In the genomic region with DNA sequence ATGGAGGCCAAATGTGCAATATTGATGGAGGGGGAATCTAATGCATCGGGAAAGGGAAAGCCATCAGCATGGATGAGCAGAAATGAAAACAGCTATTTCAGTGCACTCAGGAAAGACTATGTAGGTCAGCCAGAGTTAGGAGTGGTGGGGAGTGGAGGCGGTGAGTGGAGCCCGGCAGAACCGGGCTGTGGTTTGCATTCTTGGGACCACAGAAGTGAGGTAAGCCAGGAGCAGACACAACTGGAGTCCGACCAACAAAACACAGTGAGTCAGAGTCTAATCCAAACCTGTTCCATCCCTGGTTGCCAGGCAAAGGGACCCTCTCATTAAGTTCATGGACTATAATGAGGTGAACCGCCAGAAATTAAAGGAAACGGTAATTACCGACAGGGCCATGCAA, we compare ENCODE assay signal across 17 cellular contexts.
DNase-seq lines count a peak whose midpoint lies in the region; ATAC-seq and TF ChIP-seq lines count a peak whose summit lies in the region.
"Had no signal": no experiment of that assay in that cellular context is flagged by ENCODE, and none has a peak within 500 bp of the region (broad histone marks: within the 10 kb centered on the region; RNA-seq: fewer than 3 reads in every experiment).

No MANE protein-coding gene starts in this region.

- H3K9me3 Mint-ChIP-seq in activated naive CD4-positive, alpha-beta T cell treated with anti-CD3 and anti-CD28 coated beads, Interleukin-2, amount 10 ng/mL, durations not matched to agents 7 days and 5 days = no peaks in the 10 kb centered on the region
- H3K9me3 Mint-ChIP-seq: activated CD4-positive, alpha-beta memory T cell treated with anti-CD3 and anti-CD28 coated beads, Interleukin-2, amount 10 ng/mL, durations not matched to agents 7 days and 5 days; activated T-helper 1 cell treated with anti-CD3 and anti-CD28 coated beads, Interleukin-12 subunit alpha, Interleukin-12 subunit beta, Interleukin-2, Interleukin-4 antibody, amounts not matched to agents 30 ng/mL and 10 ng/mL and 1 ng/mL, durations not matched to agents 14 hours and 24 hours and 36 hours had no signal

- DNase-seq in AG08395 (ENCODE audit: low spot score) (peak; percentile 47), M059J (ENCODE audit: low read depth) (peak; percentile 88), brain microvascular endothelial cell (peak; percentile 78), kidney tubule cell (ENCODE audit: low spot score) (peak; percentile 54)
- no peak for DNase-seq in activated naive CD4-positive, alpha-beta T cell treated with anti-CD3 and anti-CD28 coated beads, Interleukin-2, amount 10 ng/mL, durations not matched to agents 7 days and 5 days
- DNase-seq: activated CD4-positive, alpha-beta memory T cell treated with anti-CD3 and anti-CD28 coated beads, Interleukin-2, amount 10 ng/mL, durations not matched to agents 7 days and 5 days; adrenal gland; Calu3; left ventricle myocardium superior; NCI-H1105; NCI-H345; psoas muscle had no signal

- H3K4me3 Mint-ChIP-seq in activated naive CD4-positive, alpha-beta T cell treated with anti-CD3 and anti-CD28 coated beads, Interleukin-2, amount 10 ng/mL, durations not matched to agents 7 days and 5 days = no peak overlapping the region
- H3K4me3 Mint-ChIP-seq: activated CD4-positive, alpha-beta memory T cell treated with anti-CD3 and anti-CD28 coated beads, Interleukin-2, amount 10 ng/mL, durations not matched to agents 7 days and 5 days; activated T-helper 1 cell treated with anti-CD3 and anti-CD28 coated beads, Interleukin-12 subunit alpha, Interleukin-12 subunit beta, Interleukin-2, Interleukin-4 antibody, amounts not matched to agents 30 ng/mL and 10 ng/mL and 1 ng/mL, durations not matched to agents 14 hours and 24 hours and 36 hours had no signal

- H3K27ac Mint-ChIP-seq in activated naive CD4-positive, alpha-beta T cell treated with anti-CD3 and anti-CD28 coated beads, Interleukin-2, amount 10 ng/mL, durations not matched to agents 7 days and 5 days = no peak overlapping the region
- H3K27ac Mint-ChIP-seq: activated CD4-positive, alpha-beta memory T cell treated with anti-CD3 and anti-CD28 coated beads, Interleukin-2, amount 10 ng/mL, durations not matched to agents 7 days and 5 days; activated T-helper 1 cell treated with anti-CD3 and anti-CD28 coated beads, Interleukin-12 subunit alpha, Interleukin-12 subunit beta, Interleukin-2, Interleukin-4 antibody, amounts not matched to agents 30 ng/mL and 10 ng/mL and 1 ng/mL, durations not matched to agents 14 hours and 24 hours and 36 hours had no signal

- 70 to 82% methylated on average over 2 to 6 of the region's 8 CpGs for WGBS in gastroesophageal sphincter (ENCODE audit: low coverage in 1 of 2), 2 donors

- H3K27me3 ChIP-seq in brain microvascular endothelial cell (replicated peaks) (no peaks in the 10 kb centered on the region), gastroesophageal sphincter (no peaks in the 10 kb centered on the region)
- H3K27me3 ChIP-seq: adrenal gland had no signal

- no peak for TF ChIP-seq EP300 in gastroesophageal sphincter (IDR thresholded peaks at IDR 0.05)

- H3K36me3 ChIP-seq in brain microvascular endothelial cell (replicated peaks) (no peaks in the 10 kb centered on the region), gastroesophageal sphincter (no peaks in the 10 kb centered on the region)
- H3K36me3 ChIP-seq: adrenal gland had no signal

- H3K4me1 ChIP-seq in gastroesophageal sphincter = no peaks in the 10 kb centered on the region
- H3K4me1 ChIP-seq: adrenal gland, psoas muscle had no signal

- in situ Hi-C loops in brain microvascular endothelial cell (cut with HindIII; ENCODE audit: low pct_ligation_motif_present, low sequenced_read_pairs) = no loop called here

- H3K36me3 Mint-ChIP-seq in activated naive CD4-positive, alpha-beta T cell treated with anti-CD3 and anti-CD28 coated beads, Interleukin-2, amount 10 ng/mL, durations not matched to agents 7 days and 5 days = no peaks in the 10 kb centered on the region

- CTCF ChIA-PET in activated naive CD4-positive, alpha-beta T cell treated with anti-CD3 and anti-CD28 coated beads, Interleukin-2, amount 10 ng/mL, durations not matched to agents 7 days and 5 days (lab: Charles Lee) = no interaction called here

- no peaks in the 10 kb centered on the region for H3K9me3 ChIP-seq in gastroesophageal sphincter
- H3K9me3 ChIP-seq: adrenal gland, psoas muscle had no signal

- H3K27me3 Mint-ChIP-seq in activated naive CD4-positive, alpha-beta T cell treated with anti-CD3 and anti-CD28 coated beads, Interleukin-2, amount 10 ng/mL, durations not matched to agents 7 days and 5 days = no peaks in the 10 kb centered on the region

- H3K4me1 Mint-ChIP-seq in activated naive CD4-positive, alpha-beta T cell treated with anti-CD3 and anti-CD28 coated beads, Interleukin-2, amount 10 ng/mL, durations not matched to agents 7 days and 5 days = no peaks in the 10 kb centered on the region

- no peak for ATAC-seq in gastroesophageal sphincter
- ATAC-seq in HG03139 (IDR thresholded peaks at IDR 0.05; ENCODE audit: unreplicated experiment) = no peak
- no peak for ATAC-seq in GM21737 (IDR thresholded peaks at IDR 0.05; ENCODE audit: unreplicated experiment)
- ATAC-seq: left ventricle myocardium superior had no signal

- TF ChIP-seq CTCF in brain microvascular endothelial cell (IDR thresholded peaks at IDR 0.05; ENCODE audit: low read depth, low read length, missing control alignments) = no peak
- no peak for TF ChIP-seq CTCF in gastroesophageal sphincter (IDR thresholded peaks at IDR 0.05)

- no peak for TF ChIP-seq POLR2A in gastroesophageal sphincter (IDR thresholded peaks at IDR 0.05)

- H3K4me3 ChIP-seq in brain microvascular endothelial cell (ENCODE audit: low read depth, low read length) (no peak overlapping the region), gastroesophageal sphincter (no peak overlapping the region)
- H3K4me3 ChIP-seq: adrenal gland, coronary artery, psoas muscle had no signal

- H3K27ac ChIP-seq in brain microvascular endothelial cell (no peak overlapping the region), gastroesophageal sphincter (no peak overlapping the region)
- H3K27ac ChIP-seq: adrenal gland, coronary artery, psoas muscle had no signal
